Comparison of ENCODE assay signal across 12 cellular contexts in the genomic region with DNA sequence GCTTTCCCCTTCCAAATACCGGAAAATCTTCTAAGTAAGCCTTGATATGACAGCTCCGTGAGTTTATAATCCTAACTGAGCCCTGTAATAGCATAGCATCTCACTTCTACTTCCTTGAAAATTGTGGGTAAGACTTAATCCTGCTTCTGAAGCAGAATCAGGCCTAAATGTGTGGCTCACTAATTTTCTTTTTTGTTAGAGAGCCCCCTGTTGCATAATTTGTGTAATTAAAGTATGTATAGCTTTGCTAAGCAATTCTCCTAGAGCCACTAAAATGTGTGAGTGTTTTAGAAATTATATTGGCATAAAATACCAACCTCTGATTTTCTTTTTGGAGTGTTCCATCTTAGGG.
DNase-seq lines count a peak whose midpoint lies in the region; ATAC-seq and TF ChIP-seq lines count a peak whose summit lies in the region.
"Had no signal": no experiment of that assay in that cellular context is flagged by ENCODE, and none has a peak within 500 bp of the region (broad histone marks: within the 10 kb centered on the region; RNA-seq: fewer than 3 reads in every experiment).

No MANE protein-coding gene starts in this region.

- H3K14ac ChIP-seq in H9 (ENCODE audit: insufficient read depth, low read length): no peak overlapping the region

- no peaks in the 10 kb centered on the region; the same call in 1 of the 2 replicates for H3K4me1 ChIP-seq in H9 (ENCODE audit: insufficient read depth, low read length)
- no peaks in the 10 kb centered on the region for H3K4me1 ChIP-seq in colonic mucosa

- no peak overlapping the region for H3K27ac Mint-ChIP-seq in H9

- no peak overlapping the region for H3K4me2 ChIP-seq in H9 (ENCODE audit: insufficient read depth, insufficient read length, low read length)

- intact Hi-C loops in colonic mucosa (cut with DNase I): no loop called here

- no peaks in the 10 kb centered on the region for H4K20me1 ChIP-seq in H9 (ENCODE audit: control insufficient read depth, insufficient read depth, insufficient read length)

- no peak overlapping the region for H3K23ac ChIP-seq in H9 (ENCODE audit: insufficient read length, low read depth, low read length)

- H3K4me3 Mint-ChIP-seq in H9: no peak overlapping the region

- no peak overlapping the region for H3K56ac ChIP-seq in H9 (ENCODE audit: insufficient read length, low read depth, low read length)

- H3K27ac ChIP-seq in H9 (ENCODE audit: insufficient read length, low read depth, low read length) (no peak overlapping the region), colonic mucosa (no peak overlapping the region)

- H4K5ac ChIP-seq in H9 (ENCODE audit: insufficient read length, low read depth, low read length): no peak overlapping the region

- no peaks in the 10 kb centered on the region for H3K9me3 Mint-ChIP-seq in H9

- no peak overlapping the region for H3K18ac ChIP-seq in H9 (ENCODE audit: insufficient read length, low read depth, low read length)

- no peak overlapping the region for H3T11ph ChIP-seq in H9 (ENCODE audit: low read length)

- no peaks in the 10 kb centered on the region for H3K36me3 ChIP-seq in colonic mucosa

- no peaks in the 10 kb centered on the region for H3K9me3 ChIP-seq in H9 (ENCODE audit: control insufficient read depth, low read depth, low read length)
- no peaks in the 10 kb centered on the region for H3K9me3 ChIP-seq in colonic mucosa

- no peaks in the 10 kb centered on the region; a peak in 2 of 7 replicates for H3K36me3 Mint-ChIP-seq in H9 (ENCODE audit: insufficient read depth in 1 of 3, low read depth in 3 of 3)

- H2AFZ ChIP-seq in H9 (ENCODE audit: low read length): no peak overlapping the region

- no peak overlapping the region for H2AK5ac ChIP-seq in H9 (ENCODE audit: insufficient read length, low read length)

- ATAC-seq in HG02642 (IDR thresholded peaks at IDR 0.05; ENCODE audit: poor library complexity, unreplicated experiment): no peak
- ATAC-seq in HG03469 (IDR thresholded peaks at IDR 0.05; ENCODE audit: unreplicated experiment): no peak
- ATAC-seq in HG02588 (IDR thresholded peaks at IDR 0.05; ENCODE audit: unreplicated experiment): no peak

- H3K79me2 ChIP-seq in H9 (ENCODE audit: insufficient read depth, low read length): no peaks in the 10 kb centered on the region

- peak; percentile 59 for TF ChIP-seq CTCF in H9 (conservative IDR thresholded peaks at IDR 0.05)
- TF ChIP-seq CTCF in epithelial cell of proximal tubule (conservative IDR thresholded peaks at IDR 0.05; ENCODE audit: low read depth, low read length): peak; percentile 31
- TF ChIP-seq CTCF in colonic mucosa (IDR thresholded peaks at IDR 0.05): no peak

- H3K4me3 ChIP-seq in epithelial cell of proximal tubule (ENCODE audit: low read depth, low read length) (no peak overlapping the region), colonic mucosa (no peak overlapping the region)

- H2BK20ac ChIP-seq in H9 (ENCODE audit: low read depth, low read length, poor library complexity, severe bottlenecking): no peak overlapping the region

- no peak overlapping the region for H2BK120ac ChIP-seq in H9 (ENCODE audit: low read depth, low read length, poor library complexity, severe bottlenecking)

- H3K27me3 ChIP-seq in H9 (ENCODE audit: insufficient read depth, low read length): no peaks in the 10 kb centered on the region
- H3K27me3 ChIP-seq in colonic mucosa: no peaks in the 10 kb centered on the region

- H3K4ac ChIP-seq in H9 (ENCODE audit: low read depth, low read length): no peak overlapping the region

- H3K9ac ChIP-seq in H9 (ENCODE audit: extremely low read depth, insufficient read length, low read length) (no peak overlapping the region), colonic mucosa (ENCODE audit: low read depth in 2 of 2, low read length in 2 of 2) (no peak overlapping the region)

- H2BK15ac ChIP-seq in H9 (ENCODE audit: low read depth, low read length): no peak overlapping the region

- H4K8ac ChIP-seq in H9 (replicated peaks; ENCODE audit: insufficient read length, low read depth, low read length): no peak overlapping the region

- DNase-seq in A172 (ENCODE audit: low spot score): peak; percentile 53
- no peak for DNase-seq in H9
- peak; percentile 17 for DNase-seq in NCI-H774 (lab: John Stamatoyannopoulos, UW)
- no peak for DNase-seq in epithelial cell of proximal tubule (ENCODE audit: low read depth)
- DNase-seq in colonic mucosa: no peak
- DNase-seq: activated T-cell treated with anti-CD3 and anti-CD28 coated beads, Interleukin-2, amount 50 U/mL, for 1 hour; effector memory CD4-positive, alpha-beta T cell; midbrain; stimulated activated CD4-positive, alpha-beta T cell treated with anti-CD3 and anti-CD28 coated beads, Interleukin-4, amount 100 ng/mL, for 1 hour had no signal

- H2BK12ac ChIP-seq in H9 (ENCODE audit: insufficient read length, low read depth, low read length): no peak overlapping the region

- no peaks in the 10 kb centered on the region for H3K79me1 ChIP-seq in H9 (ENCODE audit: insufficient read depth, low read depth, low read length, poor library complexity, severe bottlenecking)

- H4K91ac ChIP-seq in H9 (ENCODE audit: insufficient read length, low read depth, low read length): no peak overlapping the region

- no peaks in the 10 kb centered on the region for H3K23me2 ChIP-seq in H9 (ENCODE audit: insufficient read length, low read depth, low read length, poor library complexity, severe bottlenecking)

- H3K27me3 Mint-ChIP-seq in H9 (ENCODE audit: low read depth): no peaks in the 10 kb centered on the region

- H3K4me1 Mint-ChIP-seq in H9: peaks cover 3 to 9% of the 10 kb centered on the region in 2 experiments

- H2BK5ac ChIP-seq in H9 (ENCODE audit: insufficient read length, low read length): no peak overlapping the region

- WGBS in H9 (ENCODE audit: extremely low coverage, insufficient read length, low lambda C conversion rate): no CpG with 5 or more reads among the region's 2 CpGs

Comparison
In these comparisons a context has a peak if more than half of its experiments do, and no peak if none do; other contexts are left out.
1. DNase-seq: peak in A172 (single experiment) and NCI-H774 (single experiment); none in H9 (single experiment), epithelial cell of proximal tubule (single experiment) and colonic mucosa (single experiment).